ENCODE assay signal across 9 cellular contexts in the genomic region with DNA sequence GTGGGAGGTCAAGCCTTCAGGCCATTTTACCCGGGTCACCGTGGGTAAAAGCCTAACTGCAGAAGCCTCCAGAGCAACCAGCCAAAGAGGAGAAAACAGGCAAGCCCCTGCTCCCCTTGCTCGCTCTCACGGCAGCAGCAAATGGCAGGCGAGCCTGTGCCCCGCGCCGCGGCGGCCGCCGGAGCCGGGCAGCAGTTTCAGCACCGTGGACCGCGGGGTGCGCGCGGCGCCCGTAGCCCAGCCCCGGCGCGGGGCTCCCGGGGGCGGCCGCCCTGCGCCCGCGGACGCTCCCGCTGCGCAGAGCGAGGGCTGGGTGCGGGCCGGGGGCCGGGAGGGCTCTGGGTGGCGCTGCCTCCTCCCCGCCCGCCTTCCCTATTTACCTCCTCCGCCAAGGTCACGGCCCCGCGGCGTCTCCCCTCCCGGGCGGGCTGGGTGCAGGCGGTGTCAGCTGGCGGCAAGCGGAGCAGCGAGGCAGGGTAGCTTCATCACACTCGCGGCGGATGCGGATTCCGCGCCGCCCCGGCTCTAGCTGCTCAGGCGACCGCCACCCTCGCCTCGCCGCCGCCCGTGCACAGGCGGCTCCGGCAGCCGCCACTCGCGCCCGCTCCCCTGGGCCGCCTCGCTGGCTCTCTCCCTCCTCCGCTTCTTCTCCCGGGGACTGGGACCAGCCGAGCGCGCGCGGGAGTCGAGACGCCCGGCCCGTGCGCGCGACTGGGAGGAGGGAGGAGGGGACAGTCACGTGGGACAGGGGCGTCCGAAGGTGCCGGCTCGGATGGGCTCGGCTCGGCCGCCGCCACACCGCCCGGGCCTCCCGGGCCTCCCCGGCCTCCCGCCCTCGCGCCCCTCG. TPM values are rescaled to one million over a fixed set of nuclear protein-coding genes. Genes with fewer than 3 reads are reported as not detected.
DNase-seq lines count a peak whose midpoint lies in the region; ATAC-seq and TF ChIP-seq lines count a peak whose summit lies in the region.
"Had no signal": no experiment of that assay in that cellular context is flagged by ENCODE, and none has a peak within 500 bp of the region (broad histone marks: within the 10 kb centered on the region; RNA-seq: fewer than 3 reads in every experiment).

RGS7 (minus strand) TSS at position 687 of the 847 bp plus-strand sequence.

- peaks cover 20 to 23% of the 10 kb centered on the region in 2 donors for H3K27me3 ChIP-seq in duodenal mucosa (ENCODE audit: control insufficient read depth in 1 of 2, insufficient read depth in 2 of 2, low read length in 2 of 2)
- H3K27me3 ChIP-seq in liver (ENCODE audit: control insufficient read depth in 4 of 4, insufficient read depth in 4 of 4, low read length in 3 of 4) = peaks cover 0 to 17% (median 6%) of the 10 kb centered on the region in 4 donors

- WGBS in liver = 3% methylated on average over 105 of the region's 105 CpGs

- no peaks in the 10 kb centered on the region for H3K36me3 ChIP-seq in duodenal mucosa (ENCODE audit: control insufficient read depth in 1 of 2, insufficient read depth in 2 of 2, low read length in 2 of 2)
- no peaks in the 10 kb centered on the region for H3K36me3 ChIP-seq in liver (ENCODE audit: control insufficient read depth in 4 of 4, insufficient read depth in 3 of 4, low read depth in 1 of 4, low read length in 3 of 4)

- H3K4me3 ChIP-seq in duodenal mucosa (ENCODE audit: low read depth in 1 of 2, low read length in 2 of 2) (peak within 1 kb of the TSS; percentile 6 to 66), liver (ENCODE audit: low read depth in 1 of 3, low read length in 3 of 3) (peak within 1 kb of the TSS in 2 of 3 donors; percentile 42 to 64)

- CTCF ChIA-PET in RWPE1 (lab: Yijun Ruan, JAX) = interaction anchor here (0.6 kb wide), 1 partner anchor 50 kb away, joined by 4 read pairs; no protein-coding TSS in a partner anchor

- TF ChIP-seq CTCF in RWPE1 (conservative IDR thresholded peaks at IDR 0.05; ENCODE audit: low read depth) = no peak
- no peak for TF ChIP-seq CTCF in liver (IDR thresholded peaks at IDR 0.05; ENCODE audit: low read depth, low read length, missing input control)

- peak; percentile 33 for ATAC-seq in GM19468 (IDR thresholded peaks at IDR 0.05; ENCODE audit: extremely low read depth, unreplicated experiment)

- DNase-seq in Caki2 (ENCODE audit: low read depth) (peak; percentile 49), HK-2 (ENCODE audit: unreplicated experiment) (peak; percentile 51), RWPE1 (ENCODE audit: low spot score) (peak; percentile 67), stromal cell of bone marrow (ENCODE audit: low read depth) (peak; percentile 18), NOMO-1 treated with dmso at 0.1 percent for 144 hours (lab: John Stamatoyannopoulos, UW; ENCODE audit: unreplicated experiment) (no peak)

- no peak within 1 kb of the TSS for H3K27ac ChIP-seq in RWPE1
- H3K27ac ChIP-seq in duodenal mucosa (ENCODE audit: low read depth, low read length) = no peak within 1 kb of the TSS
- no peak within 1 kb of the TSS for H3K27ac ChIP-seq in liver (ENCODE audit: low read depth in 1 of 2, low read length in 2 of 2)

- H3K9me3 ChIP-seq in duodenal mucosa (ENCODE audit: control insufficient read depth in 1 of 2, low read length in 2 of 2) (no peaks in the 10 kb centered on the region), liver (ENCODE audit: control insufficient read depth in 4 of 4, low read length in 3 of 4) (no peaks in the 10 kb centered on the region)

- no peak within 1 kb of the TSS for H3K9ac ChIP-seq in duodenal mucosa (ENCODE audit: low read depth in 1 of 2, low read length in 2 of 2)
- H3K9ac ChIP-seq in liver (ENCODE audit: low read depth in 1 of 2, low read length in 2 of 2) = no peak within 1 kb of the TSS

- no peaks in the 10 kb centered on the region for H3K4me1 ChIP-seq in duodenal mucosa (ENCODE audit: control insufficient read depth in 1 of 2, insufficient read depth in 2 of 2, low read length in 2 of 2)
- H3K4me1 ChIP-seq in liver (ENCODE audit: control insufficient read depth in 4 of 4, insufficient read depth in 4 of 4, low read length in 3 of 4) = peaks cover 2 to 11% (median 5%) of the 10 kb centered on the region in 4 donors

- POLR2A ChIA-PET in RWPE1 (lab: Yijun Ruan, JAX; ENCODE audit: low non-redundant PET) = no interaction called here

- in situ Hi-C loops in Caki2 (cut with HindIII; ENCODE audit: low pct_unique_long_range_greater_than_20kb, low sequenced_read_pairs) = no loop called here

- no peak for TF ChIP-seq RAD21 in liver (IDR thresholded peaks at IDR 0.05)

TF ChIP-seq in liver, 16 proteins besides CTCF, POLR2A, EP300 and RAD21:
- TF ChIP-seq TAF1 (conservative IDR thresholded peaks at IDR 0.05) = no peak
- peak; percentile 56 for TF ChIP-seq REST (IDR thresholded peaks at IDR 0.05)
TF ChIP-seq in liver: peak in this region for 1.

RNA-seq across cellular contexts. Expression of gene RGS7, which starts in this region (rescaled TPM):
- 0.98 TPM in 1 of 2 replicates, not detected in the other for total RNA-seq in Caki2 (2014; rRNA removed; shearing (Covaris generic); ENCODE audit: low replicate concordance)
- total RNA-seq in liver = under 1 TPM in 1 of 2 donors, not detected in 1; 0.05 TPM
- polyA plus RNA-seq in liver = under 1 TPM in 1 of 2 donors, not detected in 1; 0.18 TPM
- total RNA-seq: T-helper 1 cell treated with Interleukin-12 subunit alpha and Interleukin-12 subunit beta and Interleukin-4 antibody, amounts not matched to agents 30 ng/mL and 1 ng/mL, for 36 hours had no signal

Comparison
In these comparisons a context has a peak if more than half of its experiments do, and no peak if none do; other contexts are left out.
1. Peak in DNase-seq in Caki2; RNA of the gene not detected or under 1 TPM.